Comparison of ENCODE assay signal across 33 cellular contexts in genomic region chr11:113324250-113324649, GRCh38.
"Had no signal": no experiment of that assay in that cellular context is flagged by ENCODE, and none has a peak within 500 bp of the region (broad histone marks: within the 10 kb centered on the region; RNA-seq: fewer than 3 reads in every experiment).

No MANE protein-coding gene starts in this region.

- H3K27me3 ChIP-seq: MG63 had no signal

- H3K36me3 ChIP-seq: MG63 had no signal

- DNase-seq: Karpas-422, Kasumi-1, MG63, MM.1S, MV-4-11, NCI-H1048, NCI-H1092, NCI-H1092 treated with DMSO at 0.1 percent for 48 hours, NCI-H1105, NCI-H1105 treated with DMSO at 0.1 percent for 48 hours, NCI-H1417, NCI-H1417 treated with DMSO at 0.1 percent for 48 hours, NCI-H1436, NCI-H1436 treated with DMSO at 0.1 percent for 48 hours, NCI-H1694, NCI-H1694 treated with DMSO at 0.1 percent for 48 hours, NCI-H187, NCI-H187 treated with DMSO at 0.1 percent for 48 hours, NCI-H1930, NCI-H2029, NCI-H2029 treated with DMSO at 0.1 percent for 48 hours, NCI-H2081, NCI-H2081 treated with DMSO at 0.1 percent for 48 hours, NCI-H2107, NCI-H2171, NCI-H2171 treated with DMSO at 0.1 percent for 48 hours, NCI-H2227 treated with DMSO at 0.1 percent for 48 hours, NCI-H226, NCI-H345, NCI-H446, NCI-H446 treated with DMSO at 0.1 percent for 48 hours, NCI-H510A had no signal

- H3K9me3 ChIP-seq: MG63 had no signal

- H3K9ac ChIP-seq: KMS-11 had no signal

- H3K4me3 ChIP-seq: MG63 had no signal

- H3K27ac ChIP-seq: KMS-11 had no signal

- H3K4me2 ChIP-seq: KMS-11 had no signal
